Comparison of ENCODE assay signal across 20 cellular contexts in the genomic region with DNA sequence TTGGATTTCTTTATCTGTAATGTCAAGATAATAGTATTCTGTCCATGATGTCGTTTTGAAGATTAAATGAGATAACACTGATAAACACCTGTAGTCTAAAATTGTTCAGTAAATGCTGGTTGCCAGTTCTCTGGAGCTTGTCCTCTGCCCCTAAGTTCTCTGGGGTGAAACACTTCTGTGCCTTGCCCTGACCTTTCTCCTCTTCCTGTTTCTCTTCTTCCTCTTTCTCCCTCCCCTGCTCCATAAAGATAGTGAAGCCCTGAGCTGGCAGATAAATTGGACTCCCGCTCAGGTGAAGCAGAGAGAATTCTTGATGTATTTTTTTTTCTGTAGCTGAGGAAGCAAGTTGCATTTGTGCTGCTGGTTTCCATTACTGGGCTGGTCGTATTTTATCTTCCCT.
"Had no signal": no experiment of that assay in that cellular context is flagged by ENCODE, and none has a peak within 500 bp of the region (broad histone marks: within the 10 kb centered on the region; RNA-seq: fewer than 3 reads in every experiment).

No MANE protein-coding gene starts in this region.

- H3K4me3 Mint-ChIP-seq: activated CD8-positive, alpha-beta memory T cell treated with anti-CD3 and anti-CD28 coated beads, Interleukin-2, amount 10 ng/mL, durations not matched to agents 7 days and 5 days; activated naive CD4-positive, alpha-beta T cell treated with anti-CD3 and anti-CD28 coated beads, Interleukin-2, amount 50 U/mL, for 24 hours; endodermal cell; naive B cell had no signal

- H3K27me3 Mint-ChIP-seq: activated CD8-positive, alpha-beta memory T cell treated with anti-CD3 and anti-CD28 coated beads, Interleukin-2, amount 10 ng/mL, durations not matched to agents 7 days and 5 days; activated naive CD4-positive, alpha-beta T cell treated with anti-CD3 and anti-CD28 coated beads, Interleukin-2, amount 50 U/mL, for 24 hours; naive B cell had no signal

- H3K4me1 Mint-ChIP-seq: activated CD8-positive, alpha-beta memory T cell treated with anti-CD3 and anti-CD28 coated beads, Interleukin-2, amount 10 ng/mL, durations not matched to agents 7 days and 5 days had no signal

- H3K36me3 ChIP-seq: adrenal gland, heart right ventricle, left lung, neutrophil, tibial nerve had no signal

- ATAC-seq: activated CD8-positive, alpha-beta memory T cell treated with anti-CD3 and anti-CD28 coated beads, Interleukin-2, amount 10 ng/mL, durations not matched to agents 7 days and 5 days; heart right ventricle; left lung had no signal

- H3K4me1 ChIP-seq: adrenal gland, tibial nerve had no signal

- H3K9me3 Mint-ChIP-seq: activated naive CD4-positive, alpha-beta T cell treated with anti-CD3 and anti-CD28 coated beads, Interleukin-2, amount 50 U/mL, for 24 hours; endodermal cell; naive B cell had no signal

- H3K27ac ChIP-seq: adrenal gland, dorsolateral prefrontal cortex, heart right ventricle, left lung, neutrophil, parathyroid adenoma, tibial nerve, VCaP had no signal

- DNase-seq: activated CD4-positive, alpha-beta T cell treated with anti-CD3 and anti-CD28 coated beads, Interleukin-2, amount 50 U/mL, for 48 hours; activated CD8-positive, alpha-beta memory T cell treated with anti-CD3 and anti-CD28 coated beads, Interleukin-2, amount 10 ng/mL, durations not matched to agents 7 days and 5 days; activated effector memory CD4-positive, alpha-beta T cell treated with anti-CD3 and anti-CD28 coated beads, Interleukin-2, amount 50 U/mL, for 16 hours; activated T-cell treated with anti-CD3 and anti-CD28 coated beads, Interleukin-2, amount 50 U/mL, for 1 hour; adrenal gland; dorsolateral prefrontal cortex; endodermal cell; heart right ventricle; islet precursor cell; left lung; naive B cell; stimulated activated CD4-positive, alpha-beta T cell treated with anti-CD3 and anti-CD28 coated beads, Interleukin-2, amount 100 ng/mL, for 48 hours; stimulated activated naive CD4-positive, alpha-beta T cell; substantia nigra; SW 1271 had no signal

- H3K36me3 Mint-ChIP-seq: activated CD8-positive, alpha-beta memory T cell treated with anti-CD3 and anti-CD28 coated beads, Interleukin-2, amount 10 ng/mL, durations not matched to agents 7 days and 5 days; naive B cell had no signal

- H3K9me3 ChIP-seq: adrenal gland, left lung, neutrophil had no signal

- H3K27ac Mint-ChIP-seq: activated CD8-positive, alpha-beta memory T cell treated with anti-CD3 and anti-CD28 coated beads, Interleukin-2, amount 10 ng/mL, durations not matched to agents 7 days and 5 days; endodermal cell had no signal

- H3K27me3 ChIP-seq: adrenal gland, heart right ventricle, left lung, neutrophil, tibial nerve had no signal

- H3K4me3 ChIP-seq: adrenal gland, dorsolateral prefrontal cortex, heart right ventricle, left lung, tibial nerve had no signal

- H3K9ac ChIP-seq: parathyroid adenoma had no signal
